ENCODE assay signal across 20 cellular contexts in genomic region chr5:132871459-132871858, GRCh38. TPM values are rescaled to one million over a fixed set of nuclear protein-coding genes. Genes with fewer than 3 reads are reported as not detected.
DNase-seq lines count a peak whose midpoint lies in the region; ATAC-seq, FAIRE-seq and TF ChIP-seq lines count a peak whose summit lies in the region.
"Had no signal": no experiment of that assay in that cellular context is flagged by ENCODE, and none has a peak within 500 bp of the region (broad histone marks: within the 10 kb centered on the region; RNA-seq: fewer than 3 reads in every experiment).

No MANE protein-coding gene starts in this region.

- H3K27ac ChIP-seq in cardiac muscle cell (peak overlapping the region; percentile 85), right lobe of liver (peak overlapping the region; percentile 61 to 96 (median 84)), pancreas (peak overlapping the region in 2 of 4 donors; percentile 75)

- H3K36me3 Mint-ChIP-seq in T-helper 17 cell (ENCODE audit: low read depth), result peaks cover 2% of the 10 kb centered on the region
- peaks cover 22 to 39% of the 10 kb centered on the region in 2 donors for H3K36me3 Mint-ChIP-seq in stimulated activated naive B cell treated with anti-CD40 and anti-IgM and Interleukin-4, amounts not matched to agents 10 μg/mL and 1 μg/mL and 100 μg/mL, for 72 hours

- WGBS in right lobe of liver (ENCODE audit: insufficient coverage, low coverage, low lambda C conversion rate, missing lambda C conversion rate), result 97% methylated on average over 3 of the region's 3 CpGs
- 95 to 96% methylated on average over 3 of the region's 3 CpGs for WGBS in pancreas, 2 donors

- H3K36me3 ChIP-seq in cardiac muscle cell, result peaks cover 10% of the 10 kb centered on the region
- peaks cover 2 to 38% (median 15%) of the 10 kb centered on the region in 4 donors for H3K36me3 ChIP-seq in right lobe of liver
- H3K36me3 ChIP-seq in pancreas, result peaks cover 0 to 3% (median 0%) of the 10 kb centered on the region in 3 donors

- intact Hi-C loops in left cardiac atrium (cut with DNase I) (no loop called here), right lobe of liver (cut with DNase I) (loop anchor here in 1 of 2 donors (5.0 kb wide), 1 partner anchor 34 kb away; no protein-coding TSS in a partner anchor), pancreas (cut with DNase I) (no loop called here)

- H3K4me3 Mint-ChIP-seq in T-helper 17 cell, result no peak overlapping the region
- H3K4me3 Mint-ChIP-seq in stimulated activated naive B cell treated with anti-CD40 and anti-IgM and Interleukin-4, amounts not matched to agents 10 μg/mL and 1 μg/mL and 100 μg/mL, for 72 hours, result no peak overlapping the region

- ATAC-seq in left cardiac atrium, result no peak
- ATAC-seq in T-helper 17 cell, result no peak
- no peak for ATAC-seq in right lobe of liver
- no peak for ATAC-seq in stimulated activated naive B cell treated with anti-CD40 and anti-IgM and Interleukin-4, amounts not matched to agents 10 μg/mL and 1 μg/mL and 100 μg/mL, for 72 hours (replicated peaks)
- ATAC-seq in pancreas, result no peak
- ATAC-seq in GM18873 (IDR thresholded peaks at IDR 0.05; ENCODE audit: low FRiP score, unreplicated experiment), result no peak

- H3K27me3 Mint-ChIP-seq in T-helper 17 cell, result no peaks in the 10 kb centered on the region
- no peaks in the 10 kb centered on the region for H3K27me3 Mint-ChIP-seq in stimulated activated naive B cell treated with anti-CD40 and anti-IgM and Interleukin-4, amounts not matched to agents 10 μg/mL and 1 μg/mL and 100 μg/mL, for 72 hours

- TF ChIP-seq POLR2A in right lobe of liver (IDR thresholded peaks at IDR 0.05), result no peak

- peak overlapping the region; percentile 61 for H3K27ac Mint-ChIP-seq in T-helper 17 cell
- peak overlapping the region; percentile 25 for H3K27ac Mint-ChIP-seq in stimulated activated naive B cell treated with anti-CD40 and anti-IgM and Interleukin-4, amounts not matched to agents 10 μg/mL and 1 μg/mL and 100 μg/mL, for 72 hours

- H3K4me3 ChIP-seq in cardiac muscle cell (no peak overlapping the region), right lobe of liver (no peak overlapping the region), pancreas (no peak overlapping the region)
- H3K4me3 ChIP-seq: HAP-1 had no signal

- H3K9me3 Mint-ChIP-seq in stimulated activated naive B cell treated with anti-CD40 and anti-IgM and Interleukin-4, amounts not matched to agents 10 μg/mL and 1 μg/mL and 100 μg/mL, for 72 hours, result no peaks in the 10 kb centered on the region

- DNase-seq in cardiac muscle cell (ENCODE audit: low read depth in 1 of 2, low spot score in 1 of 2) (no peak), left cardiac atrium (no peak), T-helper 17 cell (no peak), right lobe of liver (no peak), pancreas (no peak), GM19238 (ENCODE audit: insufficient read length, low spot score) (no peak)
- no peak for DNase-seq in stimulated activated naive B cell treated with anti-CD40 and anti-IgM and Interleukin-4, amounts not matched to agents 10 μg/mL and 1 μg/mL and 100 μg/mL, for 72 hours
- DNase-seq: C1 segment of cervical spinal cord, Caco-2, EL, MV-4-11, NCI-H1417, NCI-H1930, NCI-H446, NCI-H69, SHP77 treated with DMSO at 0.1 percent for 48 hours had no signal

- TF ChIP-seq CTCF in cardiac muscle cell (IDR thresholded peaks at IDR 0.05; ENCODE audit: low read depth, low read length) (no peak), right lobe of liver (IDR thresholded peaks at IDR 0.05) (no peak), pancreas (IDR thresholded peaks at IDR 0.05) (no peak)

- H3K4me1 ChIP-seq in cardiac muscle cell (ENCODE audit: low read depth) (peaks cover 28% of the 10 kb centered on the region), right lobe of liver (peaks cover 2 to 60% (median 23%) of the 10 kb centered on the region in 4 donors), pancreas (peaks cover 7 to 31% (median 12%) of the 10 kb centered on the region in 3 donors)

- H3K9me3 ChIP-seq in cardiac muscle cell (ENCODE audit: low read depth) (no peaks in the 10 kb centered on the region), T-helper 17 cell (ENCODE audit: control insufficient read depth, low read length, poor library complexity, severe bottlenecking) (no peaks in the 10 kb centered on the region), right lobe of liver (no peaks in the 10 kb centered on the region), pancreas (no peaks in the 10 kb centered on the region)
- H3K9me3 ChIP-seq: Caco-2, HAP-1 had no signal

- H3K4me1 Mint-ChIP-seq in T-helper 17 cell, result peaks cover 15% of the 10 kb centered on the region
- H3K4me1 Mint-ChIP-seq in stimulated activated naive B cell treated with anti-CD40 and anti-IgM and Interleukin-4, amounts not matched to agents 10 μg/mL and 1 μg/mL and 100 μg/mL, for 72 hours, result peaks cover 11 to 19% of the 10 kb centered on the region in 2 donors

- H3K27me3 ChIP-seq in cardiac muscle cell (no peaks in the 10 kb centered on the region), right lobe of liver (no peaks in the 10 kb centered on the region), pancreas (no peaks in the 10 kb centered on the region)

- FAIRE-seq in pancreas (lab: Jason Lieb, UNC), result no peak

RNA-seq across cellular contexts. Expression of gene LEAP2, which starts 2.0 kb away (rescaled TPM):
- total RNA-seq in cardiac muscle cell, result 1.2 and 3.1 TPM in 2 replicates
- polyA plus RNA-seq in cardiac muscle cell, result 1.5 and 3.6 TPM in 2 replicates
- total RNA-seq in left cardiac atrium, result 1 to 10 TPM; 1.1 to 1.3 TPM
- 1 to 10 TPM in 1 of 2 donors, under 1 TPM in 1; 0.47 to 1.0 TPM for total RNA-seq in T-helper 17 cell
- total RNA-seq in right lobe of liver, result 100 to 1,000 TPM; 120 to 439 (median 214) TPM
- total RNA-seq in pancreas, result 1 to 10 TPM in 3 of 6 donors, under 1 TPM in 3; 0.55 to 2.0 (median 1.1) TPM
- polyA plus RNA-seq in pancreas, result 1 to 10 TPM; 2.3 to 3.9 TPM

RNA-seq across cellular contexts. Expression of gene UQCRQ, which starts 5.0 kb away (rescaled TPM):
- total RNA-seq in cardiac muscle cell (97.0 and 217 TPM in 2 replicates), left cardiac atrium (1,000 to 10,000 TPM; 1,029 to 1,106 TPM), T-helper 17 cell (100 to 1,000 TPM; 107 to 112 TPM), right lobe of liver (100 to 1,000 TPM; 488 to 702 (median 628) TPM), pancreas (100 to 1,000 TPM; 133 to 235 (median 189) TPM)
- polyA plus RNA-seq in cardiac muscle cell (949 and 1,297 TPM in 2 replicates), pancreas (100 to 1,000 TPM; 208 to 216 TPM)

RNA-seq across cellular contexts. Expression of gene GDF9, which starts 5.2 kb away (rescaled TPM):
- total RNA-seq in cardiac muscle cell (0.14 and 0.45 TPM in 2 replicates), left cardiac atrium (under 1 TPM in 1 of 2 donors, not detected in 1; 0.65 TPM), T-helper 17 cell (under 1 TPM; 0.70 to 0.94 TPM), right lobe of liver (under 1 TPM; 0.20 to 0.71 (median 0.48) TPM), pancreas (under 1 TPM; 0.19 to 0.93 (median 0.31) TPM)
- polyA plus RNA-seq in cardiac muscle cell (1.8 TPM in 1 of 2 replicates, not detected in the other), pancreas (1 to 10 TPM in 1 of 2 donors, under 1 TPM in 1; 0.42 to 1.1 TPM)

RNA-seq across cellular contexts. Expression of gene SHROOM1, which starts 41.0 kb away (rescaled TPM):
- total RNA-seq in cardiac muscle cell (8.1 and 9.8 TPM in 2 replicates), left cardiac atrium (1 to 10 TPM; 6.1 to 7.2 TPM), T-helper 17 cell (under 1 TPM in 1 of 2 donors, not detected in 1; 0.20 TPM), right lobe of liver (10 to 100 TPM; 29.5 to 96.1 (median 77.4) TPM), pancreas (10 to 100 TPM; 10.7 to 14.7 (median 11.6) TPM)
- polyA plus RNA-seq in cardiac muscle cell (13.3 TPM in 2 replicates), pancreas (10 to 100 TPM; 30.9 to 62.0 TPM)

RNA-seq across cellular contexts. Expression of gene SOWAHA, which starts 58.4 kb away (rescaled TPM):
- total RNA-seq in cardiac muscle cell, result 0.14 TPM in 1 of 2 replicates, not detected in the other
- polyA plus RNA-seq in cardiac muscle cell, result not detected in 2 replicates
- total RNA-seq in left cardiac atrium, result under 1 TPM in 1 of 2 donors, not detected in 1; 0.06 TPM
- not detected for total RNA-seq in T-helper 17 cell
- total RNA-seq in right lobe of liver, result 1 to 10 TPM in 5 of 6 experiments, under 1 TPM in 1; 0.95 to 4.7 (median 1.4) TPM
- total RNA-seq in pancreas, result 1 to 10 TPM; 1.5 to 2.8 (median 1.9) TPM
- polyA plus RNA-seq in pancreas, result 1 to 10 TPM; 1.4 to 5.0 TPM
- total RNA-seq: A673, RPMI7951 had no signal

Comparison
In these comparisons a context has a peak if more than half of its experiments do, and no peak if none do; other contexts are left out.
1. RNA of gene LEAP2, which starts 2.0 kb away (total RNA-seq): 120 to 439 TPM in right lobe of liver; 1.2 to 3.1 TPM in cardiac muscle cell, 1.1 to 1.3 TPM in left cardiac atrium, 0.55 to 2.0 TPM in pancreas and 0.47 to 1.0 TPM in T-helper 17 cell; every median in the first group is over 10 times any median in the second.